11 cellular contexts compared by ENCODE assay signal in genomic region chr4:108360857-108361820, GRCh38.
DNase-seq lines count a peak whose midpoint lies in the region; ATAC-seq and TF ChIP-seq lines count a peak whose summit lies in the region.
"Had no signal": no experiment of that assay in that cellular context is flagged by ENCODE, and none has a peak within 500 bp of the region (broad histone marks: within the 10 kb centered on the region; RNA-seq: fewer than 3 reads in every experiment).

No MANE protein-coding gene starts in this region.

- H3K4me3 ChIP-seq in PC-9 (no peak overlapping the region), epithelial cell of esophagus (ENCODE audit: low read length) (no peak overlapping the region)
- H3K4me3 ChIP-seq: A549, colonic mucosa had no signal

- no peaks in the 10 kb centered on the region for H3K27me3 ChIP-seq in PC-9 (ENCODE audit: insufficient read depth, low read depth)
- H3K27me3 ChIP-seq: colonic mucosa had no signal

- intact Hi-C loops in PC-9 (cut with micrococcal nuclease; ENCODE audit: unreplicated experiment): no loop called here

- no peaks in the 10 kb centered on the region for H3K4me1 ChIP-seq in PC-9 (replicated peaks; ENCODE audit: insufficient read depth)
- H3K4me1 ChIP-seq: A549, colonic mucosa had no signal

- peak; percentile 20 for DNase-seq in NCI-H510A treated with DMSO at 0.1 percent for 48 hours (lab: John Stamatoyannopoulos, UW)
- no peak for DNase-seq in NCI-H510A (lab: John Stamatoyannopoulos, UW)
- DNase-seq in PC-9: peak; percentile 30 to 49
- DNase-seq in epithelial cell of esophagus (ENCODE audit: low read depth): peak; percentile 34
- DNase-seq in retina: peak; percentile 60
- DNase-seq in cerebellar nuclear complex (lab: John Stamatoyannopoulos, UW): no peak
- no peak for DNase-seq in NCI-H1092 treated with DMSO at 0.1 percent for 48 hours (lab: John Stamatoyannopoulos, UW)
- DNase-seq: colonic mucosa had no signal

- no peaks in the 10 kb centered on the region for H3K79me2 ChIP-seq in PC-9 (ENCODE audit: low read depth)

- H3K9me2 ChIP-seq in PC-9 (ENCODE audit: insufficient read depth): no peaks in the 10 kb centered on the region

- CTCF ChIA-PET in PC-9 (lab: Charles Lee): no interaction called here

- H3K9me3 ChIP-seq in PC-9 (ENCODE audit: insufficient read depth, low read depth): no peaks in the 10 kb centered on the region
- H3K9me3 ChIP-seq: A549, colonic mucosa had no signal

- POLR2A ChIA-PET in PC-9 (lab: Charles Lee; ENCODE audit: unreplicated experiment): no interaction called here

- no TSS peak for BruUV-seq in PC-9 (replicated peaks; lab: Mats Ljungman, UMichigan)

- no peaks in the 10 kb centered on the region for H3F3A ChIP-seq in PC-9 (ENCODE audit: insufficient read depth, low read depth)

- ATAC-seq in HG03097 (IDR thresholded peaks at IDR 0.05; ENCODE audit: low FRiP score, unreplicated experiment): no peak
- ATAC-seq: A549; natural killer cell treated with Interleukin-12 subunit alpha and Interleukin-12 subunit beta and Interleukin-15 and Interleukin-18, amount 100 ng/mL, for 72 hours had no signal

- H4K20me1 ChIP-seq in PC-9 (ENCODE audit: insufficient read depth): no peaks in the 10 kb centered on the region

- TF ChIP-seq CTCF in PC-9 (conservative IDR thresholded peaks at IDR 0.05) (no peak), epithelial cell of esophagus (IDR thresholded peaks at IDR 0.05; ENCODE audit: insufficient read depth, low read depth, low read length, missing control alignments) (no peak)

- H3K4me2 ChIP-seq in PC-9: peak overlapping the region; percentile 38; the same call in 1 of the 2 replicates
- H3K4me2 ChIP-seq: A549 had no signal

- no peak overlapping the region for H3K27ac ChIP-seq in PC-9
- H3K27ac ChIP-seq: A549, colonic mucosa had no signal

- no peaks in the 10 kb centered on the region for H3K36me3 ChIP-seq in PC-9 (ENCODE audit: low read depth)
- H3K36me3 ChIP-seq: colonic mucosa had no signal

- H2AFZ ChIP-seq in PC-9: no peak overlapping the region; the same call in 1 of the 2 replicates

Comparison
In these comparisons a context has a peak if more than half of its experiments do, and no peak if none do; other contexts are left out.
1. DNase-seq: peak in NCI-H510A treated with DMSO at 0.1 percent for 48 hours (single experiment), PC-9 (2 of 2), epithelial cell of esophagus (single experiment) and retina (single experiment); none in NCI-H510A (single experiment), cerebellar nuclear complex (0 of 2) and NCI-H1092 treated with DMSO at 0.1 percent for 48 hours (single experiment).